ENCODE assay signal across 8 cellular contexts in genomic region chr1:202807367-202807925, GRCh38. TPM values are rescaled to one million over a fixed set of nuclear protein-coding genes. Genes with fewer than 3 reads are reported as not detected.
DNase-seq lines count a peak whose midpoint lies in the region; ATAC-seq and TF ChIP-seq lines count a peak whose summit lies in the region.

No MANE protein-coding gene starts in this region.

- no peak overlapping the region for H4K91ac ChIP-seq in neuronal stem cell (ENCODE audit: low read depth, low read length, poor library complexity)

- H3K9me3 ChIP-seq in neuronal stem cell (replicated peaks in 1 of 2; ENCODE audit: control insufficient read depth in 2 of 2, insufficient read depth in 1 of 2, low read depth in 1 of 2, low read length in 2 of 2): no peaks in the 10 kb centered on the region

- no CpG with 5 or more reads among the region's 52 CpGs for WGBS in neuronal stem cell (ENCODE audit: extremely low coverage in 2 of 2, insufficient read length in 2 of 2, insufficient replicate concordance in 1 of 2), 2 donors

- H3K23ac ChIP-seq in neuronal stem cell (ENCODE audit: low read depth, low read length, poor library complexity): peak overlapping the region; percentile 100

- no peaks in the 10 kb centered on the region for H3K79me1 ChIP-seq in neuronal stem cell (ENCODE audit: low read depth, low read length)

- H3K4me3 Mint-ChIP-seq in type B pancreatic cell: peak overlapping the region; percentile 88

- no peak overlapping the region for H2BK12ac ChIP-seq in neuronal stem cell (ENCODE audit: low read length)

- peak overlapping the region; percentile 73 for H3K4me3 ChIP-seq in GM06990 (replicated peaks; ENCODE audit: low read depth, low read length)
- peak overlapping the region; percentile 79 to 87 for H3K4me3 ChIP-seq in foreskin fibroblast (ENCODE audit: low read depth in 1 of 2, low read length in 2 of 2)
- peak overlapping the region; percentile 73 to 97 for H3K4me3 ChIP-seq in neuronal stem cell (ENCODE audit: low read length in 2 of 2)

- H4K8ac ChIP-seq in neuronal stem cell (ENCODE audit: low read depth, low read length): no peak overlapping the region

- peak overlapping the region; percentile 99 for H3K18ac ChIP-seq in neuronal stem cell (ENCODE audit: low read length)

- H3K27ac Mint-ChIP-seq in type B pancreatic cell: peak overlapping the region; percentile 87

- H3K14ac ChIP-seq in neuronal stem cell (ENCODE audit: low read length): peak overlapping the region; percentile 92

- no peak overlapping the region for H3K4ac ChIP-seq in neuronal stem cell (ENCODE audit: low read length)

- no peaks in the 10 kb centered on the region for H3K36me3 ChIP-seq in GM06990 (ENCODE audit: control insufficient read depth, insufficient read depth, low read length)
- H3K36me3 ChIP-seq in neuronal stem cell (replicated peaks in 1 of 2; ENCODE audit: control insufficient read depth in 2 of 2, insufficient read depth in 2 of 2, low read length in 2 of 2): no peaks in the 10 kb centered on the region

- ATAC-seq in GM21390 (IDR thresholded peaks at IDR 0.05; ENCODE audit: unreplicated experiment): no peak
- ATAC-seq in GM19351 (IDR thresholded peaks at IDR 0.05; ENCODE audit: unreplicated experiment): no peak

- H3K4me2 ChIP-seq in neuronal stem cell (ENCODE audit: insufficient read depth, low read length, poor library complexity, severe bottlenecking): peak overlapping the region; percentile 48

- H2BK120ac ChIP-seq in neuronal stem cell (ENCODE audit: low read depth, low read length): peak overlapping the region; percentile 74

- H3K4me1 ChIP-seq in neuronal stem cell (ENCODE audit: control insufficient read depth in 2 of 2, insufficient read depth in 1 of 2, low read depth in 1 of 2, low read length in 2 of 2): peaks cover 5 to 17% of the 10 kb centered on the region in 2 donors

- DNase-seq in GM06990 (ENCODE audit: extremely low read depth, insufficient read length) (peak; percentile 51), NCI-H2171 treated with DMSO at 0.1 percent for 48 hours (lab: John Stamatoyannopoulos, UW) (peak; percentile 52), foreskin fibroblast (peak; percentile 28 to 66), neuronal stem cell (ENCODE audit: low spot score) (no peak), type B pancreatic cell (ENCODE audit: extremely low spot score, unreplicated experiment) (peak; percentile 74)
- peak; percentile 26 for DNase-seq in activated T-helper 9 cell treated with anti-CD3 and anti-CD28 coated beads, Interleukin-2, amount 50 U/mL, for 16 hours (ENCODE audit: low read depth)

- peak overlapping the region; percentile 76 for H2BK15ac ChIP-seq in neuronal stem cell (ENCODE audit: low read length)

- H3K9me3 Mint-ChIP-seq in type B pancreatic cell: no peaks in the 10 kb centered on the region

- H3K9ac ChIP-seq in neuronal stem cell (ENCODE audit: low read depth, low read length, poor library complexity): peak overlapping the region; percentile 98

- peaks cover 5% of the 10 kb centered on the region for H3K27me3 Mint-ChIP-seq in type B pancreatic cell

- H2AFZ ChIP-seq in neuronal stem cell (ENCODE audit: low read length): peak overlapping the region; percentile 71

- no peaks in the 10 kb centered on the region for H3K36me3 Mint-ChIP-seq in type B pancreatic cell

- peak overlapping the region; percentile 27 for H2AK5ac ChIP-seq in neuronal stem cell (ENCODE audit: low read depth, low read length)

- peaks cover 55% of the 10 kb centered on the region for H3K4me1 Mint-ChIP-seq in type B pancreatic cell (ENCODE audit: unreplicated experiment)

- peaks cover 4% of the 10 kb centered on the region for H3K27me3 ChIP-seq in GM06990 (replicated peaks; ENCODE audit: control insufficient read depth, insufficient read depth, low read length)
- H3K27me3 ChIP-seq in neuronal stem cell (ENCODE audit: control insufficient read depth in 3 of 3, insufficient read depth in 3 of 3, low read depth in 1 of 3, low read length in 3 of 3): peaks cover 0 to 8% (median 0%) of the 10 kb centered on the region in 3 experiments

- TF ChIP-seq CTCF in GM06990 (IDR thresholded peaks at IDR 0.05; ENCODE audit: insufficient read depth, low read length, poor library complexity, severe bottlenecking): no peak
- TF ChIP-seq CTCF in foreskin fibroblast (IDR thresholded peaks at IDR 0.05; ENCODE audit: low read depth, low read length): no peak
- no peak for TF ChIP-seq CTCF in type B pancreatic cell (conservative IDR thresholded peaks at IDR 0.05)

- peak overlapping the region; percentile 57 for H3K27ac ChIP-seq in neuronal stem cell (replicated peaks; ENCODE audit: low read length)

- peak overlapping the region; percentile 87 for H2BK5ac ChIP-seq in neuronal stem cell (ENCODE audit: low read length)

RNA-seq across cellular contexts. Expression of gene KDM5B, which starts 0.8 kb away (rescaled TPM):
- 59.9 TPM for polyA plus RNA-seq in neuronal stem cell (2013, experiment 1 of 2)
- 60.7 TPM for polyA plus RNA-seq in neuronal stem cell (2013, experiment 2 of 2)
- 165 and 182 TPM in 2 replicates for total RNA-seq in type B pancreatic cell (ENCODE audit: low replicate concordance)

RNA-seq across cellular contexts. Expression of gene PCAT6, which starts 3.3 kb away (rescaled TPM):
- polyA plus RNA-seq in neuronal stem cell (2013, experiment 1 of 2): 27.6 TPM
- polyA plus RNA-seq in neuronal stem cell (2013, experiment 2 of 2): 27.7 TPM
- total RNA-seq in type B pancreatic cell (ENCODE audit: low replicate concordance): 7.9 and 13.9 TPM in 2 replicates
